1 cellular context compared by ENCODE assay signal in genomic region chr12:21296751-21297406, GRCh38.
TF ChIP-seq lines count a peak whose summit lies in the region.

No MANE protein-coding gene starts in this region.

TF ChIP-seq in K562, 482 proteins besides CTCF, POLR2A, EP300 and RAD21 (continued from another document):
- TF ChIP-seq UBTF (IDR thresholded peaks at IDR 0.05; ENCODE audit: borderline replicate concordance in 1 of 2, low read depth in 2 of 2, low read length in 2 of 2): no peak
- no peak for TF ChIP-seq ELF4 (CRISPR knock-in tag; IDR thresholded peaks at IDR 0.05)
- TF ChIP-seq CBX2 (IDR thresholded peaks at IDR 0.05; ENCODE audit: insufficient read depth, low read length, poor library complexity, severe bottlenecking): no peak
- no peak for TF ChIP-seq ZNF780A (CRISPR knock-in tag; IDR thresholded peaks at IDR 0.05)
- TF ChIP-seq ELF1 (tag; IDR thresholded peaks at IDR 0.05): no peak
- TF ChIP-seq TFAP4 (CRISPR knock-in tag; IDR thresholded peaks at IDR 0.05; ENCODE audit: borderline replicate concordance): no peak
- no peak for TF ChIP-seq ZNF12 (CRISPR knock-in tag; IDR thresholded peaks at IDR 0.05)
- no peak for TF ChIP-seq PHB2 (IDR thresholded peaks at IDR 0.05; ENCODE audit: low read depth)
- no peak for TF ChIP-seq CREB3 (tag; conservative IDR thresholded peaks at IDR 0.05; ENCODE audit: low read depth)
TF ChIP-seq in K562: peak in this region for 0.
